Comparison of ENCODE assay signal across 18 cellular contexts in the genomic region with DNA sequence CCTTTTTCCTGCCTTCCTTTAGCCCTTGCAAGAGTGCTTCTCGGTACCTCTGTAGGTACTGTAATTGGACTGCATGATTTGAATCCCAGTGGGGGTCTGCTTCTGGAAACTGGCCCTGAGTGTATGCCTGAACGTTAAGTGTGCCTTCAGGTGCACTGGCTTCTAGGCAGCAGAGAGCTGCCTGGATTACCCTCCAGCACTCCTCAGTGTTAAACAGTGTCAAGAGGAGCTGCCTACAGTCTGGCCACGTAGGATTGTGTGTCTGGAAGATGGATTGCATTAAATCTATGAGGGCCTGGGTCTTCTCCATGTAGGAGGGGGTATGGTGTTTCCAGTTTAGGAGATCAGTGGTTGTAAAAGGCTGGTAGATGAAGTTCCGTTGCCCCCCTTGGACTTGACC.
A peak's percentile ranks its signal among the peaks of the same experiment; 100 is the strongest.
DNase-seq lines count a peak whose midpoint lies in the region; ATAC-seq and TF ChIP-seq lines count a peak whose summit lies in the region.
"Had no signal": no experiment of that assay in that cellular context is flagged by ENCODE, and none has a peak within 500 bp of the region (broad histone marks: within the 10 kb centered on the region; RNA-seq: fewer than 3 reads in every experiment).

No MANE protein-coding gene starts in this region.

- POLR2A ChIA-PET in PC-9 (lab: Charles Lee; ENCODE audit: unreplicated experiment) = no interaction called here
- POLR2A ChIA-PET in activated CD8-positive, alpha-beta T cell treated with anti-CD3 and anti-CD28 coated beads, Interleukin-2, amount 10 ng/mL, durations not matched to agents 7 days and 5 days (lab: Charles Lee) = no interaction called here

- no peak overlapping the region for H3K9ac ChIP-seq in mammary epithelial cell (ENCODE audit: insufficient read depth, low read length)
- peak overlapping the region in 2 of 3 donors; percentile 19 to 70 for H3K9ac ChIP-seq in skeletal muscle tissue (ENCODE audit: low read depth in 1 of 3, low read length in 3 of 3)

- no peaks in the 10 kb centered on the region for H3K36me3 ChIP-seq in breast epithelium
- H3K36me3 ChIP-seq in mammary epithelial cell (ENCODE audit: insufficient read depth, low read length) = peaks cover 10% of the 10 kb centered on the region
- H3K36me3 ChIP-seq in PC-9 (ENCODE audit: low read depth) = peaks cover 38% of the 10 kb centered on the region
- peaks cover 21 to 58% (median 27%) of the 10 kb centered on the region in 3 donors for H3K36me3 ChIP-seq in skeletal muscle tissue (ENCODE audit: control insufficient read depth in 3 of 3, insufficient read depth in 3 of 3, low read length in 3 of 3)
- H3K36me3 ChIP-seq: ovary had no signal

- H3K4me1 ChIP-seq in breast epithelium = no peaks in the 10 kb centered on the region
- H3K4me1 ChIP-seq in mammary epithelial cell (ENCODE audit: insufficient read depth, low read length) = no peaks in the 10 kb centered on the region
- H3K4me1 ChIP-seq in PC-9 (replicated peaks; ENCODE audit: insufficient read depth) = peaks cover 18% of the 10 kb centered on the region
- no peaks in the 10 kb centered on the region for H3K4me1 ChIP-seq in skeletal muscle tissue (ENCODE audit: control insufficient read depth in 3 of 3, insufficient read depth in 3 of 3, low read length in 3 of 3)
- H3K4me1 ChIP-seq: ascending aorta, colonic mucosa, testis had no signal

- TF ChIP-seq POLR2A in breast epithelium (IDR thresholded peaks at IDR 0.05) = no peak

- H3K27me3 Mint-ChIP-seq in activated CD8-positive, alpha-beta T cell treated with anti-CD3 and anti-CD28 coated beads, Interleukin-2, amount 10 ng/mL, durations not matched to agents 7 days and 5 days (ENCODE audit: low read depth) = no peaks in the 10 kb centered on the region

- WGBS in mammary epithelial cell (ENCODE audit: low coverage, missing lambda C conversion rate) = 54% methylated on average over 2 of the region's 4 CpGs

- in situ Hi-C loops in mammary epithelial cell (cut with MboI; ENCODE audit: low sequenced_read_pairs in 2 of 2) = no loop called here

- intact Hi-C loops in breast epithelium (cut with DNase I; ENCODE audit: low total_unique reads) = loop anchor here (10.0 kb wide), 1 partner anchor 851 kb away; no protein-coding TSS in a partner anchor
- intact Hi-C loops in mammary epithelial cell (cut with micrococcal nuclease) = no loop called here
- intact Hi-C loops in PC-9 (cut with micrococcal nuclease; ENCODE audit: unreplicated experiment) = loop anchor here (2.0 to 5.0 kb wide), 3 partner anchors 95 to 173 kb away; partner anchors contain the start of gene TRIM24

- DNase-seq in breast epithelium (ENCODE audit: low spot score in 2 of 2) (no peak), mammary epithelial cell (no peak), PC-9 (no peak), left lobe of liver (ENCODE audit: low spot score) (no peak)
- no peak for DNase-seq in activated CD4-positive, CD25-positive, alpha-beta regulatory T cell (lab: John Stamatoyannopoulos, UW)
- no peak for DNase-seq in activated CD8-positive, alpha-beta T cell treated with anti-CD3 and anti-CD28 coated beads, Interleukin-2, amount 10 ng/mL, durations not matched to agents 7 days and 5 days
- DNase-seq: activated CD4-positive, alpha-beta T cell treated with anti-CD3 and anti-CD28 coated beads, Interleukin-2, amount 50 U/mL, for 1 hour; activated naive CD4-positive, alpha-beta T cell treated with Interleukin-2 at 50 U/mL for 16 hours; colonic mucosa; foreskin melanocyte; NCI-H446 treated with DMSO at 0.1 percent for 48 hours; ovary; stimulated activated CD8-positive, alpha-beta memory T cell treated with anti-CD3 and anti-CD28 coated beads, Interleukin-4, amount 100 ng/mL, for 48 hours; testis had no signal

- H3K9me2 ChIP-seq in PC-9 (ENCODE audit: insufficient read depth) = no peaks in the 10 kb centered on the region

- ATAC-seq in left lobe of liver (peak; percentile 22), GM21515 (IDR thresholded peaks at IDR 0.05; ENCODE audit: unreplicated experiment) (no peak)
- ATAC-seq in activated CD8-positive, alpha-beta T cell treated with anti-CD3 and anti-CD28 coated beads, Interleukin-2, amount 10 ng/mL, durations not matched to agents 7 days and 5 days = no peak

- BruUV-seq in mammary epithelial cell (replicated peaks; lab: Mats Ljungman, UMichigan) = no TSS peak
- no TSS peak for BruUV-seq in PC-9 (replicated peaks; lab: Mats Ljungman, UMichigan)

- no peak overlapping the region for H3K4me3 Mint-ChIP-seq in activated CD8-positive, alpha-beta T cell treated with anti-CD3 and anti-CD28 coated beads, Interleukin-2, amount 10 ng/mL, durations not matched to agents 7 days and 5 days

- H3K79me2 ChIP-seq in mammary epithelial cell (ENCODE audit: insufficient read depth, low read length) (no peaks in the 10 kb centered on the region), PC-9 (ENCODE audit: low read depth) (no peaks in the 10 kb centered on the region)

- H2AFZ ChIP-seq in mammary epithelial cell (ENCODE audit: low read depth, low read length) (no peak overlapping the region), PC-9 (no peak overlapping the region)

- H3K4me2 ChIP-seq in mammary epithelial cell (ENCODE audit: insufficient read depth, low read depth, low read length) = no peak overlapping the region
- peak overlapping the region; percentile 83 for H3K4me2 ChIP-seq in PC-9

- dilution Hi-C loops in mammary epithelial cell (cut with HindIII; ENCODE audit: low sequenced_read_pairs) = no loop called here

- H3K27ac ChIP-seq in breast epithelium = peak overlapping the region; percentile 40 to 60
- no peak overlapping the region for H3K27ac ChIP-seq in mammary epithelial cell (ENCODE audit: insufficient read depth, low read depth, low read length)
- peak overlapping the region; percentile 37 for H3K27ac ChIP-seq in PC-9
- peak overlapping the region; percentile 49 for H3K27ac ChIP-seq in skeletal muscle tissue (ENCODE audit: low read depth, low read length)
- H3K27ac ChIP-seq: 22Rv1, ascending aorta, colonic mucosa, ovary, testis had no signal

- peak overlapping the region in 1 of 3 donors; percentile 26 for H3K4me3 ChIP-seq in breast epithelium
- H3K4me3 ChIP-seq in mammary epithelial cell (replicated peaks in 1 of 3; ENCODE audit: insufficient read depth in 1 of 3, low read depth in 2 of 3, low read length in 3 of 3) = no peak overlapping the region
- peak overlapping the region; percentile 41; the same call in 1 of the 2 replicates for H3K4me3 ChIP-seq in PC-9
- H3K4me3 ChIP-seq in skeletal muscle tissue (ENCODE audit: low read length in 3 of 3) = peak overlapping the region; percentile 34 to 57 (median 46)
- H3K4me3 ChIP-seq: ascending aorta, colonic mucosa, ovary, testis had no signal

- H3K9me3 ChIP-seq in breast epithelium = peaks cover 54 to 79% of the 10 kb centered on the region in 2 donors
- H3K9me3 ChIP-seq in mammary epithelial cell (replicated peaks; ENCODE audit: insufficient read depth, low read length) = peaks cover 14% of the 10 kb centered on the region
- H3K9me3 ChIP-seq in PC-9 (ENCODE audit: insufficient read depth, low read depth) = peaks cover 24% of the 10 kb centered on the region
- H3K9me3 ChIP-seq in skeletal muscle tissue (ENCODE audit: control insufficient read depth in 3 of 3, low read length in 3 of 3) = no peaks in the 10 kb centered on the region
- H3K9me3 ChIP-seq: testis had no signal

- no peaks in the 10 kb centered on the region for H3K27me3 ChIP-seq in breast epithelium
- H3K27me3 ChIP-seq in mammary epithelial cell (ENCODE audit: insufficient read depth, low read length) = no peaks in the 10 kb centered on the region
- H3K27me3 ChIP-seq in PC-9 (ENCODE audit: insufficient read depth, low read depth) = no peaks in the 10 kb centered on the region
- H3K27me3 ChIP-seq in skeletal muscle tissue (ENCODE audit: control insufficient read depth in 3 of 3, insufficient read depth in 3 of 3, low read length in 3 of 3) = no peaks in the 10 kb centered on the region
- H3K27me3 ChIP-seq: ascending aorta, colonic mucosa, ovary, testis had no signal

- no peak for TF ChIP-seq CTCF in breast epithelium (IDR thresholded peaks at IDR 0.05)
- no peak for TF ChIP-seq CTCF in mammary epithelial cell (conservative IDR thresholded peaks at IDR 0.05 in 1 of 2, IDR thresholded peaks at IDR 0.05 in 1 of 2; ENCODE audit: extremely low read depth in 1 of 2, insufficient read depth in 1 of 2, low read depth in 1 of 2, low read length in 2 of 2)
- no peak for TF ChIP-seq CTCF in PC-9 (conservative IDR thresholded peaks at IDR 0.05)

- H3K27ac Mint-ChIP-seq in activated CD8-positive, alpha-beta T cell treated with anti-CD3 and anti-CD28 coated beads, Interleukin-2, amount 10 ng/mL, durations not matched to agents 7 days and 5 days = no peak overlapping the region

- H3F3A ChIP-seq in PC-9 (ENCODE audit: insufficient read depth, low read depth) = peaks cover 21% of the 10 kb centered on the region; the same call in 1 of the 2 replicates

- peaks cover 86% of the 10 kb centered on the region for H3K36me3 Mint-ChIP-seq in activated CD8-positive, alpha-beta T cell treated with anti-CD3 and anti-CD28 coated beads, Interleukin-2, amount 10 ng/mL, durations not matched to agents 7 days and 5 days (ENCODE audit: low read depth)

- CTCF ChIA-PET in mammary epithelial cell (lab: Charles Lee; ENCODE audit: low non-redundant PET) = no interaction called here
- CTCF ChIA-PET in PC-9 (lab: Charles Lee) = no interaction called here
- CTCF ChIA-PET in activated CD8-positive, alpha-beta T cell treated with anti-CD3 and anti-CD28 coated beads, Interleukin-2, amount 10 ng/mL, durations not matched to agents 7 days and 5 days (lab: Charles Lee) = no interaction called here

- peaks cover 47% of the 10 kb centered on the region for H3K9me3 Mint-ChIP-seq in activated CD8-positive, alpha-beta T cell treated with anti-CD3 and anti-CD28 coated beads, Interleukin-2, amount 10 ng/mL, durations not matched to agents 7 days and 5 days (ENCODE audit: insufficient read depth)

- H4K20me1 ChIP-seq in mammary epithelial cell (ENCODE audit: insufficient read depth, low read length) (no peaks in the 10 kb centered on the region), PC-9 (ENCODE audit: insufficient read depth) (no peaks in the 10 kb centered on the region)

- no peaks in the 10 kb centered on the region for H3K4me1 Mint-ChIP-seq in activated CD8-positive, alpha-beta T cell treated with anti-CD3 and anti-CD28 coated beads, Interleukin-2, amount 10 ng/mL, durations not matched to agents 7 days and 5 days (ENCODE audit: low read depth)

Comparison
In these comparisons a context has a peak if more than half of its experiments do, and no peak if none do; other contexts are left out.
1. H3K4me3 ChIP-seq: peak in PC-9 (single experiment) and skeletal muscle tissue (3 of 3); none in mammary epithelial cell (0 of 3).